Comparison of ENCODE assay signal across 1 cellular context in genomic region chr4:664713-665231, GRCh38.
TF ChIP-seq lines count a peak whose summit lies in the region.

No MANE protein-coding gene starts in this region.

TF ChIP-seq in H1, 55 proteins besides CTCF, POLR2A, EP300 and RAD21:
- no peak for TF ChIP-seq POLR2AphosphoS5 (IDR thresholded peaks at IDR 0.05; ENCODE audit: low read depth, low read length)
- TF ChIP-seq RBBP5 (IDR thresholded peaks at IDR 0.05; ENCODE audit: borderline replicate concordance, low read depth, low read length), result no peak
- no peak for TF ChIP-seq CHD7 (IDR thresholded peaks at IDR 0.05; ENCODE audit: insufficient replicate concordance, low read length)
- TF ChIP-seq FOSL1 (IDR thresholded peaks at IDR 0.05; ENCODE audit: insufficient read depth, low read depth, low read length), result no peak
- no peak for TF ChIP-seq SRF (IDR thresholded peaks at IDR 0.05; ENCODE audit: low read depth, low read length)
- TF ChIP-seq KDM5A (IDR thresholded peaks at IDR 0.05; ENCODE audit: low read length), result no peak
- no peak for TF ChIP-seq SP1 (IDR thresholded peaks at IDR 0.05; ENCODE audit: low read depth, low read length)
- TF ChIP-seq CBX8 (IDR thresholded peaks at IDR 0.05; ENCODE audit: borderline replicate concordance, low read depth, low read length), result no peak
- TF ChIP-seq EZH2 (IDR thresholded peaks at IDR 0.05; ENCODE audit: low read depth, low read length, severe bottlenecking), result no peak
- TF ChIP-seq CHD2 (IDR thresholded peaks at IDR 0.05; ENCODE audit: low read length), result no peak
- no peak for TF ChIP-seq TBP (IDR thresholded peaks at IDR 0.05; ENCODE audit: low read depth, low read length)
- TF ChIP-seq CTBP2 (IDR thresholded peaks at IDR 0.05; ENCODE audit: borderline replicate concordance, insufficient read depth, insufficient read length, low read length), result no peak
